In genomic region chr2:230071421-230071820, GRCh38 we compare ENCODE assay signal across 39 cellular contexts. TPM values are rescaled to one million over a fixed set of nuclear protein-coding genes. Genes with fewer than 3 reads are reported as not detected.
"Had no signal": no experiment of that assay in that cellular context is flagged by ENCODE, and none has a peak within 500 bp of the region (broad histone marks: within the 10 kb centered on the region; RNA-seq: fewer than 3 reads in every experiment).

No MANE protein-coding gene starts in this region.

- ATAC-seq: activated naive CD4-positive, alpha-beta T cell treated with anti-CD3 and anti-CD28 coated beads, Interleukin-2, amount 50 U/mL, for 72 hours; activated naive CD8-positive, alpha-beta T cell treated with anti-CD3 and anti-CD28 coated beads, Interleukin-2, amount 50 U/mL, for 24 hours; activated T-cell treated with anti-CD3 and anti-CD28 coated beads, Interleukin-2, amount 50 U/mL, for 4 hours; activated T-cell treated with anti-CD3 and anti-CD28 coated beads, Interleukin-2, amount 50 U/mL, for 72 hours; activated T-helper 17 cell treated with anti-CD3 and anti-CD28 coated beads, Interleukin-2, amount 50 U/mL, for 72 hours; body of pancreas had no signal

- DNase-seq: activated effector memory CD4-positive, alpha-beta T cell treated with anti-CD3 and anti-CD28 coated beads, Interleukin-2, amount 50 U/mL, for 16 hours; activated effector memory CD4-positive, alpha-beta T cell treated with Interleukin-2 at 50 U/mL for 16 hours; activated gamma-delta T cell; activated gamma-delta T cell treated with Interleukin-2 at 50 U/mL for 16 hours; activated naive CD4-positive, alpha-beta T cell; activated naive CD4-positive, alpha-beta T cell treated with anti-CD3 and anti-CD28 coated beads for 36 hours; activated naive CD4-positive, alpha-beta T cell treated with anti-CD3 and anti-CD28 coated beads, Interleukin-2, amount 10 ng/mL, durations not matched to agents 7 days and 5 days; activated naive CD4-positive, alpha-beta T cell treated with anti-CD3 and anti-CD28 coated beads, Interleukin-2, amount 50 U/mL, for 16 hours; activated naive CD4-positive, alpha-beta T cell treated with Interleukin-2 at 50 U/mL for 16 hours; activated naive CD8-positive, alpha-beta T cell treated with anti-CD3 and anti-CD28 coated beads for 36 hours; activated naive CD8-positive, alpha-beta T cell treated with anti-CD3 and anti-CD28 coated beads, Interleukin-2, amount 10 ng/mL, durations not matched to agents 7 days and 5 days; activated naive CD8-positive, alpha-beta T cell treated with anti-CD3 and anti-CD28 coated beads, Interleukin-2, amount 50 U/mL, for 24 hours; activated T-cell treated with anti-CD3 and anti-CD28 coated beads, Interleukin-2, amount 50 U/mL, for 1 hour; activated T-cell treated with anti-CD3 and anti-CD28 coated beads, Interleukin-2, amount 50 U/mL, for 24 hours; activated T-cell treated with anti-CD3 and anti-CD28 coated beads, Interleukin-2, amount 50 U/mL, for 4 hours; activated T-cell treated with anti-CD3 and anti-CD28 coated beads, Interleukin-2, amount 50 U/mL, for 48 hours; activated T-cell treated with anti-CD3 and anti-CD28 coated beads, Interleukin-2, amount 50 U/mL, for 72 hours; adrenal gland; amniotic stem cell; amygdala; anterior cingulate cortex; aorta; body of pancreas; brain microvascular endothelial cell; caudate nucleus; central memory CD4-positive, alpha-beta T cell; cerebellar nuclear complex had no signal

- H3K27ac ChIP-seq: adrenal gland, ascending aorta, body of pancreas, brain microvascular endothelial cell, breast epithelium, cardiac muscle cell had no signal

- H3K4me1 ChIP-seq: adrenal gland, ascending aorta, breast epithelium had no signal

- H3K9me3 Mint-ChIP-seq: activated naive CD4-positive, alpha-beta T cell treated with anti-CD3 and anti-CD28 coated beads for 36 hours; activated naive CD4-positive, alpha-beta T cell treated with anti-CD3 and anti-CD28 coated beads, Interleukin-2, amount 10 ng/mL, durations not matched to agents 7 days and 5 days; activated naive CD8-positive, alpha-beta T cell treated with anti-CD3 and anti-CD28 coated beads for 36 hours; activated T-cell treated with anti-CD3 and anti-CD28 coated beads, Interleukin-2, amount 50 U/mL, for 24 hours; activated T-helper 1 cell treated with anti-CD3 and anti-CD28 coated beads, Interleukin-12 subunit alpha, Interleukin-12 subunit beta, Interleukin-2, Interleukin-4 antibody, amounts not matched to agents 30 ng/mL and 10 ng/mL and 1 ng/mL, durations not matched to agents 14 hours and 24 hours and 36 hours; activated T-helper 2 cell treated with anti-CD3 and anti-CD28 coated beads, Interferon-gamma antibody, Interleukin-2, Interleukin-4, amounts not matched to agents 10 μg/mL and 5 μg/mL and 100 μg/mL, durations not matched to agents 14 hours and 24 hours and 36 hours; central memory CD8-positive, alpha-beta T cell had no signal

- H3K36me3 Mint-ChIP-seq: activated naive CD4-positive, alpha-beta T cell treated with anti-CD3 and anti-CD28 coated beads, Interleukin-2, amount 10 ng/mL, durations not matched to agents 7 days and 5 days; activated naive CD4-positive, alpha-beta T cell treated with anti-CD3 and anti-CD28 coated beads, Interleukin-2, amount 50 U/mL, for 24 hours; activated naive CD8-positive, alpha-beta T cell; activated naive CD8-positive, alpha-beta T cell treated with anti-CD3 and anti-CD28 coated beads for 36 hours; activated naive CD8-positive, alpha-beta T cell treated with anti-CD3 and anti-CD28 coated beads, Interleukin-2, amount 10 ng/mL, durations not matched to agents 7 days and 5 days had no signal

- H3K4me3 ChIP-seq: adrenal gland, ascending aorta, body of pancreas, breast epithelium, cardiac muscle cell had no signal

- H3K4me3 Mint-ChIP-seq: activated naive CD4-positive, alpha-beta T cell treated with anti-CD3 and anti-CD28 coated beads for 36 hours; activated naive CD4-positive, alpha-beta T cell treated with anti-CD3 and anti-CD28 coated beads, Interleukin-2, amount 10 ng/mL, durations not matched to agents 7 days and 5 days; activated naive CD4-positive, alpha-beta T cell treated with anti-CD3 and anti-CD28 coated beads, Interleukin-2, amount 50 U/mL, for 24 hours; activated naive CD8-positive, alpha-beta T cell; activated naive CD8-positive, alpha-beta T cell treated with anti-CD3 and anti-CD28 coated beads for 36 hours; activated naive CD8-positive, alpha-beta T cell treated with anti-CD3 and anti-CD28 coated beads, Interleukin-2, amount 10 ng/mL, durations not matched to agents 7 days and 5 days; activated naive CD8-positive, alpha-beta T cell treated with anti-CD3 and anti-CD28 coated beads, Interleukin-2, amount 50 U/mL, for 24 hours; activated T-cell treated with anti-CD3 and anti-CD28 coated beads, Interleukin-2, amount 50 U/mL, for 24 hours; activated T-cell treated with anti-CD3 and anti-CD28 coated beads, Interleukin-2, amount 50 U/mL, for 4 hours; activated T-cell treated with anti-CD3 and anti-CD28 coated beads, Interleukin-2, amount 50 U/mL, for 72 hours; activated T-helper 1 cell treated with anti-CD3 and anti-CD28 coated beads, Interleukin-12 subunit alpha, Interleukin-12 subunit beta, Interleukin-2, Interleukin-4 antibody, amounts not matched to agents 30 ng/mL and 10 ng/mL and 1 ng/mL, durations not matched to agents 14 hours and 24 hours and 36 hours; activated T-helper 17 cell treated with anti-CD3 and anti-CD28 coated beads, Interleukin-2, amount 50 U/mL, for 72 hours; brain; central memory CD8-positive, alpha-beta T cell had no signal

- H3K36me3 ChIP-seq: adrenal gland, ascending aorta, brain microvascular endothelial cell, breast epithelium, cardiac muscle cell had no signal

- FAIRE-seq: astrocyte had no signal

- H3K9me3 ChIP-seq: adrenal gland, ascending aorta, body of pancreas, breast epithelium had no signal

- H3K27me3 ChIP-seq: adrenal gland, ascending aorta, body of pancreas, brain microvascular endothelial cell, breast epithelium had no signal

- H3K27ac Mint-ChIP-seq: activated naive CD4-positive, alpha-beta T cell treated with anti-CD3 and anti-CD28 coated beads for 36 hours; activated naive CD4-positive, alpha-beta T cell treated with anti-CD3 and anti-CD28 coated beads, Interleukin-2, amount 10 ng/mL, durations not matched to agents 7 days and 5 days; activated naive CD4-positive, alpha-beta T cell treated with anti-CD3 and anti-CD28 coated beads, Interleukin-2, amount 50 U/mL, for 24 hours; activated naive CD4-positive, alpha-beta T cell treated with anti-CD3 and anti-CD28 coated beads, Interleukin-2, amount 50 U/mL, for 72 hours; activated naive CD8-positive, alpha-beta T cell; activated naive CD8-positive, alpha-beta T cell treated with anti-CD3 and anti-CD28 coated beads for 36 hours; activated naive CD8-positive, alpha-beta T cell treated with anti-CD3 and anti-CD28 coated beads, Interleukin-2, amount 10 ng/mL, durations not matched to agents 7 days and 5 days; activated naive CD8-positive, alpha-beta T cell treated with anti-CD3 and anti-CD28 coated beads, Interleukin-2, amount 50 U/mL, for 24 hours; activated T-cell treated with anti-CD3 and anti-CD28 coated beads, Interleukin-2, amount 50 U/mL, for 24 hours; activated T-cell treated with anti-CD3 and anti-CD28 coated beads, Interleukin-2, amount 50 U/mL, for 72 hours; activated T-helper 1 cell treated with anti-CD3 and anti-CD28 coated beads, Interleukin-12 subunit alpha, Interleukin-12 subunit beta, Interleukin-2, Interleukin-4 antibody, amounts not matched to agents 30 ng/mL and 10 ng/mL and 1 ng/mL, durations not matched to agents 14 hours and 24 hours and 36 hours; activated T-helper 17 cell treated with anti-CD3 and anti-CD28 coated beads, Interleukin-2, amount 50 U/mL, for 72 hours; activated T-helper 2 cell treated with anti-CD3 and anti-CD28 coated beads, Interferon-gamma antibody, Interleukin-2, Interleukin-4, amounts not matched to agents 10 μg/mL and 5 μg/mL and 100 μg/mL, durations not matched to agents 14 hours and 24 hours and 36 hours; brain had no signal

RNA-seq across cellular contexts. Expression of gene SLC16A14, which starts 2.7 kb away (rescaled TPM):
- total RNA-seq: activated T-helper 17 cell treated with anti-CD3 and anti-CD28 coated beads, Interleukin-2, amount 50 U/mL, for 72 hours had no signal
